ENCODE assay signal across 20 cellular contexts in genomic region chr10:91124016-91124415, GRCh38.
"Had no signal": no experiment of that assay in that cellular context is flagged by ENCODE, and none has a peak within 500 bp of the region (broad histone marks: within the 10 kb centered on the region; RNA-seq: fewer than 3 reads in every experiment).

No MANE protein-coding gene starts in this region.

- ATAC-seq: left lobe of liver, mucosa of descending colon, natural killer cell had no signal

- H3K4me3 ChIP-seq: colonic mucosa, hepatocyte, mucosa of descending colon, ovary, right atrium auricular region, smooth muscle cell, uterus had no signal

- H3K9me3 Mint-ChIP-seq: natural killer cell, type B pancreatic cell had no signal

- H3K36me3 Mint-ChIP-seq: natural killer cell, type B pancreatic cell had no signal

- H3K4me1 Mint-ChIP-seq: neural crest cell had no signal

- H3K4me3 Mint-ChIP-seq: natural killer cell, neural crest cell, type B pancreatic cell had no signal

- DNase-seq: colonic mucosa; dermis blood vessel endothelial cell; erythroblast; foreskin melanocyte; head of caudate nucleus; kidney glomerular epithelial cell; mammary epithelial cell; mucosa of descending colon; natural killer cell; nucleus accumbens; ovary; stimulated activated CD4-positive, alpha-beta T cell treated with anti-CD3 and anti-CD28 coated beads, Interleukin-2, amount 100 ng/mL, for 48 hours; stimulated activated naive CD4-positive, alpha-beta T cell treated with Interleukin-2 at 50 U/mL for 16 hours; uterus had no signal

- H3K27ac Mint-ChIP-seq: natural killer cell, type B pancreatic cell had no signal
